In the genomic region with DNA sequence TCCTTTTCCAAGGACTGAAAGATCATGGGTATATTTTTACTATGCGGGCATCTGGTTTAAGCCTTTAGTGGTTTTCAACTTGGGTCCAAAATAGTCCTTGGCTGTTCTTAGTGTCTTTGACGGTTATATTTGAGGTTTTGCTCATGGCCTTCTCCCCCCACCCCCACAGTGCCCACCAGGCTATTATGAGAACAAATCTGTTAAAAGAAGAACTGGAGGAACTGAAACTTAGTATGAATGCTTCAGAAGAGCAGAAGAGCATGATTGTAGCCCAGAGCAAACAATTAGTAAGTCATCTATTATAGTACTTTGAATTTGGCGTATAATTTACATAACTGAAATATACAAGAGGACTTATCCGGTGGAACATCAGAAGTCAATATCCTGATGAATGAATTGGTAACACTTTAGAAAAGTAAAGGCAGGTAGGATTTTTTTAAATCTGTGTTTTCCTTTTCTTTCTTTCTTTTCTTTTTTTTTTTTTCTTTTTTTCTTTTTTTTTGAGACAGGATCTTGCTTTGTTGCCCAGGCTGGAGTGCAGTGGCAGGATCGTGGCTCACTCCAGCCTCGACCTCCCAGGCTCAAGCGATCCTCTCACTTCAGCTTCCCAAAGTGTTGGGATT, we compare ENCODE assay signal across 12 cellular contexts.
DNase-seq lines count a peak whose midpoint lies in the region; ATAC-seq and TF ChIP-seq lines count a peak whose summit lies in the region.
"Had no signal": no experiment of that assay in that cellular context is flagged by ENCODE, and none has a peak within 500 bp of the region (broad histone marks: within the 10 kb centered on the region; RNA-seq: fewer than 3 reads in every experiment).

No MANE protein-coding gene starts in this region.

- no peak overlapping the region for H3K4me3 ChIP-seq in colonic mucosa

- no peaks in the 10 kb centered on the region for H3K9me3 ChIP-seq in colonic mucosa

- intact Hi-C loops in colonic mucosa (cut with DNase I), result no loop called here

- no peaks in the 10 kb centered on the region for H3K4me1 ChIP-seq in colonic mucosa
- H3K4me1 ChIP-seq: parathyroid adenoma had no signal

- DNase-seq in globus pallidus (ENCODE audit: low spot score) (peak; percentile 9), colonic mucosa (no peak), T1000 (lab: John Stamatoyannopoulos, UW) (no peak), NCI-H345 treated with DMSO at 0.1 percent for 48 hours (lab: John Stamatoyannopoulos, UW; ENCODE audit: unreplicated experiment) (no peak), COLO668 (lab: John Stamatoyannopoulos, UW; ENCODE audit: unreplicated experiment) (no peak)
- DNase-seq: DMS79 treated with DMSO at 0.1 percent for 48 hours, islet precursor cell had no signal

- TF ChIP-seq CTCF in colonic mucosa (IDR thresholded peaks at IDR 0.05), result no peak

- no peaks in the 10 kb centered on the region for H3K27me3 ChIP-seq in colonic mucosa

- peak; percentile 85 for ATAC-seq in GM18870 (IDR thresholded peaks at IDR 0.05; ENCODE audit: unreplicated experiment)
- peak; percentile 89 for ATAC-seq in GM21786 (IDR thresholded peaks at IDR 0.05; ENCODE audit: unreplicated experiment)
- ATAC-seq in HG03432 (IDR thresholded peaks at IDR 0.05; ENCODE audit: unreplicated experiment), result peak; percentile 86
- ATAC-seq: activated CD4-positive, CD25-positive, alpha-beta regulatory T cell treated with anti-CD3 and anti-CD28 coated beads, Interleukin-2, amount 50 U/mL, for 24 hours had no signal

- H3K36me3 ChIP-seq in colonic mucosa, result no peaks in the 10 kb centered on the region

- H3K27ac ChIP-seq in colonic mucosa, result no peak overlapping the region
- H3K27ac ChIP-seq: parathyroid adenoma had no signal

- no peak overlapping the region for H3K9ac ChIP-seq in colonic mucosa (ENCODE audit: low read depth in 2 of 2, low read length in 2 of 2)
- H3K9ac ChIP-seq: parathyroid adenoma had no signal
